In genomic region chr12:113432976-113433375, GRCh38 we compare ENCODE assay signal across 30 cellular contexts. TPM values are rescaled to one million over a fixed set of nuclear protein-coding genes. Genes with fewer than 3 reads are reported as not detected.
DNase-seq lines count a peak whose midpoint lies in the region; ATAC-seq, FAIRE-seq and TF ChIP-seq lines count a peak whose summit lies in the region.
"Had no signal": no experiment of that assay in that cellular context is flagged by ENCODE, and none has a peak within 500 bp of the region (broad histone marks: within the 10 kb centered on the region; RNA-seq: fewer than 3 reads in every experiment).

No MANE protein-coding gene starts in this region.

- no peaks in the 10 kb centered on the region for H3K4me1 ChIP-seq in kidney (ENCODE audit: control insufficient read depth in 1 of 2, insufficient read depth in 1 of 2, low read depth in 1 of 2, low read length in 2 of 2)

- FAIRE-seq in kidney (lab: Jason Lieb, UNC): no peak
- FAIRE-seq: GM12891, HepG2 had no signal

- peak; percentile 21 for DNase-seq in Ammon's horn (ENCODE audit: low spot score)
- DNase-seq in caudate nucleus (lab: John Stamatoyannopoulos, UW): no peak
- DNase-seq in kidney: peak; percentile 34
- peak; percentile 19 for DNase-seq in posterior vena cava (ENCODE audit: low spot score)
- DNase-seq in activated effector memory CD4-positive, alpha-beta T cell treated with Interleukin-2 at 50 U/mL for 16 hours: no peak
- DNase-seq in globus pallidus (ENCODE audit: low spot score): no peak
- no peak for DNase-seq in activated naive CD8-positive, alpha-beta T cell treated with anti-CD3 and anti-CD28 coated beads, Interleukin-2, amount 50 U/mL, for 24 hours
- DNase-seq in 8988T: no peak
- DNase-seq: AML-193; CD4-positive, alpha-beta memory T cell; COR-L47; EL; GF-D8; Karpas-422; NCI-H1092; NCI-H1417 treated with DMSO at 0.1 percent for 48 hours; NCI-H1694 treated with DMSO at 0.1 percent for 48 hours; NCI-H2081; NCI-H2227 treated with DMSO at 0.1 percent for 48 hours; NCI-H69; Right ventricle myocardium superior; RPMI8226 had no signal

- intact Hi-C loops in kidney (cut with DNase I) (no loop called here), posterior vena cava (cut with DNase I) (no loop called here)

- ATAC-seq in activated naive CD8-positive, alpha-beta T cell treated with anti-CD3 and anti-CD28 coated beads, Interleukin-2, amount 50 U/mL, for 24 hours: no peak
- ATAC-seq: HCT116, HepG2 had no signal

- no peaks in the 10 kb centered on the region for H3K4me1 Mint-ChIP-seq in activated naive CD8-positive, alpha-beta T cell treated with anti-CD3 and anti-CD28 coated beads, Interleukin-2, amount 50 U/mL, for 24 hours
- H3K4me1 Mint-ChIP-seq: CD4-positive, alpha-beta memory T cell had no signal

- H3K27me3 Mint-ChIP-seq in activated naive CD8-positive, alpha-beta T cell treated with anti-CD3 and anti-CD28 coated beads, Interleukin-2, amount 50 U/mL, for 24 hours: peaks cover 21% of the 10 kb centered on the region

- no peak overlapping the region for H3K27ac Mint-ChIP-seq in activated naive CD8-positive, alpha-beta T cell treated with anti-CD3 and anti-CD28 coated beads, Interleukin-2, amount 50 U/mL, for 24 hours
- H3K27ac Mint-ChIP-seq: CD4-positive, alpha-beta memory T cell had no signal

- peaks cover 0 to 2% of the 10 kb centered on the region in 2 donors for H3K36me3 ChIP-seq in kidney (ENCODE audit: control insufficient read depth in 1 of 2, insufficient read depth in 2 of 2, low read length in 2 of 2)

- no peaks in the 10 kb centered on the region for H3K9me3 ChIP-seq in kidney (ENCODE audit: control insufficient read depth in 1 of 2, low read length in 2 of 2)

- H3K9me3 Mint-ChIP-seq in activated naive CD8-positive, alpha-beta T cell treated with anti-CD3 and anti-CD28 coated beads, Interleukin-2, amount 50 U/mL, for 24 hours: no peaks in the 10 kb centered on the region
- H3K9me3 Mint-ChIP-seq: CD4-positive, alpha-beta memory T cell had no signal

- H3K27ac ChIP-seq in caudate nucleus (ENCODE audit: low read depth, low read length) (peak overlapping the region; percentile 46), kidney (ENCODE audit: low read depth in 2 of 2, low read length in 2 of 2) (no peak overlapping the region)

- no peak for TF ChIP-seq CTCF in kidney (IDR thresholded peaks at IDR 0.05; ENCODE audit: borderline replicate concordance, extremely low read depth, insufficient read depth)

- H3K4me3 Mint-ChIP-seq in activated naive CD8-positive, alpha-beta T cell treated with anti-CD3 and anti-CD28 coated beads, Interleukin-2, amount 50 U/mL, for 24 hours: no peak overlapping the region
- H3K4me3 Mint-ChIP-seq: CD4-positive, alpha-beta memory T cell had no signal

- H3K36me3 Mint-ChIP-seq in activated naive CD8-positive, alpha-beta T cell treated with anti-CD3 and anti-CD28 coated beads, Interleukin-2, amount 50 U/mL, for 24 hours (ENCODE audit: low read depth): no peaks in the 10 kb centered on the region
- H3K36me3 Mint-ChIP-seq: CD4-positive, alpha-beta memory T cell had no signal

- no peak overlapping the region for H3K4me3 ChIP-seq in kidney (ENCODE audit: low read length in 2 of 2)

- no peak overlapping the region for H3K9ac ChIP-seq in kidney (ENCODE audit: low read length in 2 of 2)

RNA-seq across cellular contexts. Expression of gene SDSL, which starts 10.8 kb away (rescaled TPM):
- total RNA-seq in kidney (22.8 TPM), posterior vena cava (1 to 10 TPM; 1.1 to 5.5 TPM)
- 116 TPM for polyA plus RNA-seq in kidney (ENCODE audit: insufficient read depth, low read depth, low replicate concordance)
- polyA plus RNA-seq: CD4-positive, alpha-beta memory T cell had no signal

RNA-seq across cellular contexts. Expression of gene SDS, which starts 29.3 kb away (rescaled TPM):
- total RNA-seq in kidney (1.0 TPM), posterior vena cava (under 1 TPM; 0.62 to 0.83 TPM)
- not detected for polyA plus RNA-seq in kidney (ENCODE audit: insufficient read depth, low read depth, low replicate concordance)
- total RNA-seq: A172, H4, HepG2, Right ventricle myocardium superior, SK-MEL-5 had no signal
- polyA plus RNA-seq: AG04450; CD4-positive, alpha-beta memory T cell; HepG2 had no signal

RNA-seq across cellular contexts. Expression of gene LHX5, which starts 38.7 kb away (rescaled TPM):
- total RNA-seq in kidney (not detected), posterior vena cava (not detected)
- not detected for polyA plus RNA-seq in kidney (ENCODE audit: insufficient read depth, low read depth, low replicate concordance)
- total RNA-seq: A172; CD4-positive, alpha-beta memory T cell; H4; HepG2; HT1080; Right ventricle myocardium superior had no signal
- polyA plus RNA-seq: AG04450; CD4-positive, alpha-beta memory T cell; HepG2 had no signal

Comparison
In these comparisons a context has a peak if more than half of its experiments do, and no peak if none do; other contexts are left out.
1. DNase-seq: peak in Ammon's horn (single experiment), kidney (single experiment) and posterior vena cava (single experiment); none in caudate nucleus (0 of 61), activated effector memory CD4-positive, alpha-beta T cell treated with Interleukin-2 at 50 U/mL for 16 hours (single experiment), globus pallidus (single experiment), activated naive CD8-positive, alpha-beta T cell treated with anti-CD3 and anti-CD28 coated beads, Interleukin-2, amount 50 U/mL, for 24 hours (single experiment) and 8988T (single experiment).